10 cellular contexts compared by ENCODE assay signal in the genomic region with DNA sequence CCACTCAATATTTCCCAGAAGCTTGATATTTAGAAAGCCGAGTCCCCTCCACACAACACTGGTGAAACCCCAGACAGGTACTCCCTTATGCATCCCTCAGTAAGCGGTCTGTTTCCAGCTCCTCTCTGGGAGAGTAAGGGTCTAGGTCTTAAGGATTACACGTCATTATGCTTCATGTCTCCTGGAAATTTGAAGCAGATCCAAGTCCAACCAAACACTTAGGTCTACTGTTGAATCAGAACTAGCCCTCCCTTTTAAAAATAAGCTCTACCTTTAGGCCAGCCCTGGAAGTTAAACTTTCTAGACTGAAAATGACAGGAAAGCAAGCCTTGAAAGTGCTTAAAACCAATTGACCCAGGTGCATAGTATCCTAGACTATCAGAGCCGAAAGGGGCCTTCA. TPM values are rescaled to one million over a fixed set of nuclear protein-coding genes. Genes with fewer than 3 reads are reported as not detected.
DNase-seq lines count a peak whose midpoint lies in the region; ATAC-seq and TF ChIP-seq lines count a peak whose summit lies in the region.
"Had no signal": no experiment of that assay in that cellular context is flagged by ENCODE, and none has a peak within 500 bp of the region (broad histone marks: within the 10 kb centered on the region; RNA-seq: fewer than 3 reads in every experiment).

No MANE protein-coding gene starts in this region.

- peak overlapping the region; percentile 64 for H3K27ac Mint-ChIP-seq in activated T-cell treated with anti-CD3 and anti-CD28 coated beads, Interleukin-2, amount 50 U/mL, for 72 hours
- H3K27ac Mint-ChIP-seq in MCF 10A (ENCODE audit: low read depth, unreplicated experiment) (peak overlapping the region; percentile 23), mesothelial cell of epicardium (peak overlapping the region; percentile 98)

- H3K27ac ChIP-seq in tibial nerve = peak overlapping the region; percentile 81 to 98 (median 93)

- H3K4me3 Mint-ChIP-seq in activated T-cell treated with anti-CD3 and anti-CD28 coated beads, Interleukin-2, amount 50 U/mL, for 72 hours = peak overlapping the region; percentile 91 to 92
- peak overlapping the region; percentile 92 for H3K4me3 Mint-ChIP-seq in MCF 10A (ENCODE audit: unreplicated experiment)
- peak overlapping the region; percentile 83 for H3K4me3 Mint-ChIP-seq in mesothelial cell of epicardium

- intact Hi-C loops in MCF 10A (cut with micrococcal nuclease) = no loop called here

- TF ChIP-seq POLR2A in tibial nerve (IDR thresholded peaks at IDR 0.05) = no peak

- no peak for TF ChIP-seq EP300 in tibial nerve (IDR thresholded peaks at IDR 0.05)

- no peak for ATAC-seq in activated T-cell treated with anti-CD3 and anti-CD28 coated beads, Interleukin-2, amount 50 U/mL, for 72 hours (replicated peaks in 1 of 2)
- ATAC-seq in GM18511 (IDR thresholded peaks at IDR 0.05; ENCODE audit: unreplicated experiment) = no peak

- H3K27me3 ChIP-seq in tibial nerve = no peaks in the 10 kb centered on the region

- H3K27me3 Mint-ChIP-seq in activated T-cell treated with anti-CD3 and anti-CD28 coated beads, Interleukin-2, amount 50 U/mL, for 72 hours (ENCODE audit: low read depth) = no peaks in the 10 kb centered on the region
- peaks cover 23% of the 10 kb centered on the region for H3K27me3 Mint-ChIP-seq in MCF 10A (ENCODE audit: insufficient read depth, unreplicated experiment)
- H3K27me3 Mint-ChIP-seq in mesothelial cell of epicardium (ENCODE audit: low read depth) = no peaks in the 10 kb centered on the region

- POLR2A ChIA-PET in MCF 10A (lab: Yijun Ruan, JAX) = interaction anchor here (0.6 to 15.2 kb wide), 4 partner anchors 12 to 119 kb away, joined by 3 to 175 read pairs (median 6); a partner anchor contains a TSS

- BruUV-seq in MCF 10A (replicated peaks; lab: Mats Ljungman, UMichigan) = no TSS peak

- no peaks in the 10 kb centered on the region for H3K9me3 ChIP-seq in tibial nerve

- 81% methylated on average over 4 of the region's 4 CpGs for WGBS in tibial nerve, 2 donors

- no peak for TF ChIP-seq CTCF in MCF 10A (IDR thresholded peaks at IDR 0.05; ENCODE audit: unreplicated experiment)
- TF ChIP-seq CTCF in mesothelial cell of epicardium (IDR thresholded peaks at IDR 0.05; ENCODE audit: unreplicated experiment) = no peak
- no peak for TF ChIP-seq CTCF in tibial nerve (IDR thresholded peaks at IDR 0.05)

- H3K4me1 ChIP-seq in tibial nerve = peaks cover 0 to 70% (median 26%) of the 10 kb centered on the region in 4 donors

- no peaks in the 10 kb centered on the region for H3K9me3 Mint-ChIP-seq in activated T-cell treated with anti-CD3 and anti-CD28 coated beads, Interleukin-2, amount 50 U/mL, for 72 hours
- H3K9me3 Mint-ChIP-seq in MCF 10A (ENCODE audit: unreplicated experiment) = no peaks in the 10 kb centered on the region
- H3K9me3 Mint-ChIP-seq in mesothelial cell of epicardium = no peaks in the 10 kb centered on the region

- peaks cover 71% of the 10 kb centered on the region for H3K4me1 Mint-ChIP-seq in activated T-cell treated with anti-CD3 and anti-CD28 coated beads, Interleukin-2, amount 50 U/mL, for 72 hours (ENCODE audit: low read depth)
- H3K4me1 Mint-ChIP-seq in MCF 10A (ENCODE audit: insufficient read depth, unreplicated experiment) (peaks cover 15% of the 10 kb centered on the region), mesothelial cell of epicardium (peaks cover 62% of the 10 kb centered on the region)

- peaks cover 0 to 18% (median 0%) of the 10 kb centered on the region in 3 donors for H3K36me3 ChIP-seq in tibial nerve

- CTCF ChIA-PET in MCF 10A (lab: Yijun Ruan, JAX) = interaction anchor here (0.6 to 2.9 kb wide), 4 partner anchors 9 to 70 kb away, joined by 3 to 10 read pairs (median 4); no protein-coding TSS in a partner anchor

- no peak for DNase-seq in activated T-cell treated with anti-CD3 and anti-CD28 coated beads, Interleukin-2, amount 50 U/mL, for 72 hours
- no peak for DNase-seq in activated T-cell treated with anti-CD3 and anti-CD28 coated beads, Interleukin-2, amount 50 U/mL, for 1 hour
- no peak for DNase-seq in MCF 10A (ENCODE audit: unreplicated experiment)
- no peak for DNase-seq in mesothelial cell of epicardium (ENCODE audit: low spot score in 2 of 2, unreplicated experiment in 2 of 2)
- DNase-seq in tibial nerve (ENCODE audit: low spot score in 2 of 2) = no peak
- DNase-seq in activated CD4-positive, CD25-positive, alpha-beta regulatory T cell treated with anti-CD3 and anti-CD28 coated beads, Interleukin-2, amount 50 U/mL, for 72 hours = no peak
- no peak for DNase-seq in COR-L47 (lab: John Stamatoyannopoulos, UW)
- DNase-seq: cortex of kidney, NCI-H187 had no signal

- H3K36me3 Mint-ChIP-seq in activated T-cell treated with anti-CD3 and anti-CD28 coated beads, Interleukin-2, amount 50 U/mL, for 72 hours (ENCODE audit: insufficient read depth in 2 of 2) = peaks cover 3 to 10% of the 10 kb centered on the region in 2 donors
- peaks cover 16% of the 10 kb centered on the region for H3K36me3 Mint-ChIP-seq in MCF 10A (ENCODE audit: insufficient read depth, unreplicated experiment)
- peaks cover 11% of the 10 kb centered on the region for H3K36me3 Mint-ChIP-seq in mesothelial cell of epicardium

- no peak overlapping the region for H3K4me3 ChIP-seq in tibial nerve

RNA-seq across cellular contexts. Expression of a gene that starts 1.5 kb away (rescaled TPM):
- total RNA-seq in activated T-cell treated with anti-CD3 and anti-CD28 coated beads, Interleukin-2, amount 50 U/mL, for 72 hours = 100 to 1,000 TPM; 238 to 260 TPM
- total RNA-seq in MCF 10A (2022) (257 and 340 TPM in 2 replicates), mesothelial cell of epicardium (254 to 263 TPM (median 257 TPM) in 3 replicates), tibial nerve (100 to 1,000 TPM; 111 to 217 (median 166) TPM)

RNA-seq across cellular contexts. Expression of a gene that starts 5.5 kb away (rescaled TPM):
- 1 to 10 TPM in 1 of 2 donors, under 1 TPM in 1; 0.36 to 1.0 TPM for total RNA-seq in activated T-cell treated with anti-CD3 and anti-CD28 coated beads, Interleukin-2, amount 50 U/mL, for 72 hours
- total RNA-seq in MCF 10A (2022) (0.20 and 0.21 TPM in 2 replicates), mesothelial cell of epicardium (170 to 179 TPM (median 172 TPM) in 3 replicates), tibial nerve (10 to 100 TPM; 56.6 to 95.1 (median 70.1) TPM)

RNA-seq across cellular contexts. Expression of a gene that starts 13.6 kb away (rescaled TPM):
- 10 to 100 TPM; 11.9 to 12.9 TPM for total RNA-seq in activated T-cell treated with anti-CD3 and anti-CD28 coated beads, Interleukin-2, amount 50 U/mL, for 72 hours
- total RNA-seq in MCF 10A (2022) = 1.7 and 2.6 TPM in 2 replicates
- total RNA-seq in mesothelial cell of epicardium = 3.3 to 4.1 TPM (median 3.6 TPM) in 3 replicates
- total RNA-seq in tibial nerve = 10 to 100 TPM in 2 of 4 donors, 1 to 10 TPM in 2; 5.1 to 12.2 (median 9.1) TPM

RNA-seq across cellular contexts. Expression of a gene that starts 21.5 kb away (rescaled TPM):
- 10 to 100 TPM; 12.1 to 16.1 TPM for total RNA-seq in activated T-cell treated with anti-CD3 and anti-CD28 coated beads, Interleukin-2, amount 50 U/mL, for 72 hours
- 18.9 and 22.7 TPM in 2 replicates for total RNA-seq in MCF 10A (2022)
- 40.5 to 45.0 TPM (median 43.2 TPM) in 3 replicates for total RNA-seq in mesothelial cell of epicardium
- 10 to 100 TPM; 12.1 to 14.4 (median 14.3) TPM for total RNA-seq in tibial nerve

RNA-seq across cellular contexts. Expression of a gene that starts 40.2 kb away (rescaled TPM):
- total RNA-seq in activated T-cell treated with anti-CD3 and anti-CD28 coated beads, Interleukin-2, amount 50 U/mL, for 72 hours = 10 to 100 TPM; 50.5 to 53.6 TPM
- 118 and 138 TPM in 2 replicates for total RNA-seq in MCF 10A (2022)
- 86.8 to 88.8 TPM (median 88.6 TPM) in 3 replicates for total RNA-seq in mesothelial cell of epicardium
- total RNA-seq in tibial nerve = 10 to 100 TPM; 45.7 to 71.4 (median 53.4) TPM

Comparison
In these comparisons a context has a peak if more than half of its experiments do, and no peak if none do; other contexts are left out.
1. H3K27ac Mint-ChIP-seq: peak in every context shown above with its lines; median percentile 98 in mesothelial cell of epicardium; 64 in activated T-cell treated with anti-CD3 and anti-CD28 coated beads, Interleukin-2, amount 50 U/mL, for 72 hours; 23 in MCF 10A.
2. RNA of a gene that starts 5.5 kb away (total RNA-seq): 170 to 179 TPM in mesothelial cell of epicardium and 56.6 to 95.1 TPM in tibial nerve; 0.36 to 1.0 TPM in activated T-cell treated with anti-CD3 and anti-CD28 coated beads, Interleukin-2, amount 50 U/mL, for 72 hours and 0.20 to 0.21 TPM in MCF 10A; every median in the first group is over 10 times any median in the second.
3. Peak in every context shown above with its lines, with median percentiles within 50 percentile points of each other: H3K4me3 Mint-ChIP-seq.